In genomic region chr10:12785338-12785934, GRCh38 we compare ENCODE assay signal across 19 cellular contexts.
"Had no signal": no experiment of that assay in that cellular context is flagged by ENCODE, and none has a peak within 500 bp of the region (broad histone marks: within the 10 kb centered on the region; RNA-seq: fewer than 3 reads in every experiment).

No MANE protein-coding gene starts in this region.

- H3K4me3 Mint-ChIP-seq: activated CD8-positive, alpha-beta memory T cell treated with anti-CD3 and anti-CD28 coated beads, Interleukin-2, amount 10 ng/mL, durations not matched to agents 7 days and 5 days; activated naive CD8-positive, alpha-beta T cell treated with anti-CD3 and anti-CD28 coated beads for 36 hours; activated T-cell treated with anti-CD3 and anti-CD28 coated beads, Interleukin-2, amount 50 U/mL, for 24 hours; naive B cell; T-helper 1 cell treated with Interleukin-12 subunit alpha and Interleukin-12 subunit beta and Interleukin-4 antibody, amounts not matched to agents 30 μg/mL and 1 μg/mL, for 36 hours had no signal

- H3K27me3 ChIP-seq: testis, vagina had no signal

- DNase-seq: activated CD4-positive, alpha-beta T cell treated with anti-CD3 and anti-CD28 coated beads, Interleukin-2, amount 50 U/mL, for 4 hours; activated CD8-positive, alpha-beta memory T cell treated with anti-CD3 and anti-CD28 coated beads, Interleukin-2, amount 10 ng/mL, durations not matched to agents 7 days and 5 days; activated gamma-delta T cell; activated naive CD8-positive, alpha-beta T cell treated with anti-CD3 and anti-CD28 coated beads for 36 hours; activated T-cell treated with anti-CD3 and anti-CD28 coated beads, Interleukin-2, amount 50 U/mL, for 24 hours; anterior cingulate cortex; effector memory CD4-positive, alpha-beta T cell; hippocampal formation; kidney glomerular epithelial cell; naive B cell; occipital lobe; stimulated activated CD4-positive, alpha-beta T cell treated with anti-CD3 and anti-CD28 coated beads, Interleukin-4, amount 100 ng/mL, for 1 hour; stimulated activated CD8-positive, alpha-beta memory T cell treated with anti-CD3 and anti-CD28 coated beads, Interleukin-4, amount 100 ng/mL, for 48 hours; stimulated activated naive CD8-positive, alpha-beta T cell treated with anti-CD3 and anti-CD28 coated beads, Interleukin-15, Interleukin-2, amounts not matched to agents 100 U/mL and 50 U/mL, for 24 hours; testis had no signal

- ATAC-seq: activated CD8-positive, alpha-beta memory T cell treated with anti-CD3 and anti-CD28 coated beads, Interleukin-2, amount 10 ng/mL, durations not matched to agents 7 days and 5 days; SK-N-SH treated with all-trans-retinoic acid at 6 μM for 48 hours; stimulated activated naive CD8-positive, alpha-beta T cell treated with anti-CD3 and anti-CD28 coated beads, Interleukin-15, Interleukin-2, amounts not matched to agents 100 U/mL and 50 U/mL, for 24 hours had no signal

- H3K4me3 ChIP-seq: coronary artery, testis, vagina had no signal

- H3K9me3 Mint-ChIP-seq: activated naive CD8-positive, alpha-beta T cell treated with anti-CD3 and anti-CD28 coated beads for 36 hours; activated T-cell treated with anti-CD3 and anti-CD28 coated beads, Interleukin-2, amount 50 U/mL, for 24 hours; naive B cell; T-helper 1 cell treated with Interleukin-12 subunit alpha and Interleukin-12 subunit beta and Interleukin-4 antibody, amounts not matched to agents 30 μg/mL and 1 μg/mL, for 36 hours had no signal

- H3K9me3 ChIP-seq: testis, vagina had no signal

- H3K36me3 Mint-ChIP-seq: activated CD8-positive, alpha-beta memory T cell treated with anti-CD3 and anti-CD28 coated beads, Interleukin-2, amount 10 ng/mL, durations not matched to agents 7 days and 5 days had no signal

- H3K27me3 Mint-ChIP-seq: activated CD8-positive, alpha-beta memory T cell treated with anti-CD3 and anti-CD28 coated beads, Interleukin-2, amount 10 ng/mL, durations not matched to agents 7 days and 5 days; activated naive CD8-positive, alpha-beta T cell treated with anti-CD3 and anti-CD28 coated beads for 36 hours; activated T-cell treated with anti-CD3 and anti-CD28 coated beads, Interleukin-2, amount 50 U/mL, for 24 hours; naive B cell had no signal

- H3K4me1 ChIP-seq: vagina had no signal

- H3K27ac Mint-ChIP-seq: activated CD8-positive, alpha-beta memory T cell treated with anti-CD3 and anti-CD28 coated beads, Interleukin-2, amount 10 ng/mL, durations not matched to agents 7 days and 5 days; activated naive CD8-positive, alpha-beta T cell treated with anti-CD3 and anti-CD28 coated beads for 36 hours; activated T-cell treated with anti-CD3 and anti-CD28 coated beads, Interleukin-2, amount 50 U/mL, for 24 hours; naive B cell; T-helper 1 cell treated with Interleukin-12 subunit alpha and Interleukin-12 subunit beta and Interleukin-4 antibody, amounts not matched to agents 30 μg/mL and 1 μg/mL, for 36 hours had no signal

- H3K36me3 ChIP-seq: vagina had no signal

- H3K27ac ChIP-seq: coronary artery, testis, vagina had no signal
